Comparison of ENCODE assay signal across 20 cellular contexts in the genomic region with DNA sequence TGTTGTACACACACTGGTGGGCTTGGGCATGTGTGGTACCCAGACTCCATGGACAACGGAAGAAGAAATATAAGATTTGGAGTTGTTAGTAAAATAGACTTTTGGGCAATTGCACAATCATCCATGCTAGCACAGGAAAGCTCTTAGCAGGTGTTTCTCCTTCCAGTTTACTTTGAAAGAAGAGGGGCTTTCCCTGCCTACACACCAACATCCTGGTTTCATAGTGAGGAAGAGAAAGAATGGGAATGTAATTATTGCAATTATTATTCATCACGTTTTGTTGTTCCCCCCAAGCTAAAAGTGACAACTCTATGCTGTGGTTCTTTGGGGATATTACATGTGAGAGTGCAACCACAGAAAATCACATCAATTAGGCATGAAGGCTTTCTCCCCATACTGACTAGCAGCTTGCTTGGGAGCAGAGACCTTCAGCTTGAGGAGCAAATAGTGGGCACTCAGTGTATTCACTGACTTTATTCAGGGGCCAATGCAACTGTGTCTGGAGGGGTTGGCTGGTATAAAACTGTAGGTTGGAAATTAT.
"Had no signal": no experiment of that assay in that cellular context is flagged by ENCODE, and none has a peak within 500 bp of the region (broad histone marks: within the 10 kb centered on the region; RNA-seq: fewer than 3 reads in every experiment).

No MANE protein-coding gene starts in this region.

- DNase-seq: activated CD4-positive, alpha-beta memory T cell treated with anti-CD3 and anti-CD28 coated beads, Interleukin-2, amount 10 ng/mL, durations not matched to agents 7 days and 5 days; activated CD4-positive, alpha-beta T cell treated with anti-CD3 and anti-CD28 coated beads, Interleukin-2, amount 10 ng/mL, durations not matched to agents 24 days and 14 days; activated naive CD8-positive, alpha-beta T cell treated with anti-CD3 and anti-CD28 coated beads for 36 hours; effector memory CD4-positive, alpha-beta T cell; foreskin keratinocyte; left colon; mesenchymal stem cell; nucleus accumbens; right lobe of liver; small intestine; stimulated activated CD4-positive, alpha-beta T cell treated with anti-CD3 and anti-CD28 coated beads, Interleukin-2, amount 100 ng/mL, for 24 hours; stimulated activated naive CD4-positive, alpha-beta T cell; testis; trophoblast cell; uterus had no signal

- H3K4me3 ChIP-seq: breast epithelium, right lobe of liver, testis, uterus had no signal

- H3K4me3 Mint-ChIP-seq: activated CD4-positive, alpha-beta memory T cell treated with anti-CD3 and anti-CD28 coated beads, Interleukin-2, amount 10 ng/mL, durations not matched to agents 7 days and 5 days; activated CD4-positive, alpha-beta T cell treated with anti-CD3 and anti-CD28 coated beads, Interleukin-2, amount 10 ng/mL, durations not matched to agents 24 days and 14 days; activated naive CD8-positive, alpha-beta T cell treated with anti-CD3 and anti-CD28 coated beads for 36 hours; activated T-helper 17 cell treated with anti-CD3 and anti-CD28 coated beads, Interleukin-2, amount 50 U/mL, for 72 hours; central memory CD8-positive, alpha-beta T cell had no signal

- ATAC-seq: activated T-helper 17 cell treated with anti-CD3 and anti-CD28 coated beads, Interleukin-2, amount 50 U/mL, for 72 hours; foreskin keratinocyte; left colon; right lobe of liver had no signal

- H3K9me3 ChIP-seq: breast epithelium, right lobe of liver, testis, uterus had no signal

- H3K27ac ChIP-seq: breast epithelium, foreskin keratinocyte, right lobe of liver, testis, uterus had no signal

- H3K27ac Mint-ChIP-seq: activated CD4-positive, alpha-beta memory T cell treated with anti-CD3 and anti-CD28 coated beads, Interleukin-2, amount 10 ng/mL, durations not matched to agents 7 days and 5 days; activated CD4-positive, alpha-beta T cell treated with anti-CD3 and anti-CD28 coated beads, Interleukin-2, amount 10 ng/mL, durations not matched to agents 24 days and 14 days; activated naive CD8-positive, alpha-beta T cell treated with anti-CD3 and anti-CD28 coated beads for 36 hours; activated T-helper 17 cell treated with anti-CD3 and anti-CD28 coated beads, Interleukin-2, amount 50 U/mL, for 72 hours had no signal

- H3K27me3 ChIP-seq: breast epithelium, foreskin keratinocyte, right lobe of liver, testis, uterus had no signal

- H3K36me3 ChIP-seq: breast epithelium, right lobe of liver, uterus had no signal

- H3K4me1 ChIP-seq: breast epithelium, foreskin keratinocyte, right lobe of liver, testis, uterus had no signal

- FAIRE-seq: colon, keratinocyte, small intestine had no signal

- H3K27me3 Mint-ChIP-seq: activated CD4-positive, alpha-beta memory T cell treated with anti-CD3 and anti-CD28 coated beads, Interleukin-2, amount 10 ng/mL, durations not matched to agents 7 days and 5 days; activated CD4-positive, alpha-beta T cell treated with anti-CD3 and anti-CD28 coated beads, Interleukin-2, amount 10 ng/mL, durations not matched to agents 24 days and 14 days; activated naive CD8-positive, alpha-beta T cell treated with anti-CD3 and anti-CD28 coated beads for 36 hours; activated T-helper 17 cell treated with anti-CD3 and anti-CD28 coated beads, Interleukin-2, amount 50 U/mL, for 72 hours; central memory CD8-positive, alpha-beta T cell had no signal

- H3K9me3 Mint-ChIP-seq: activated CD4-positive, alpha-beta memory T cell treated with anti-CD3 and anti-CD28 coated beads, Interleukin-2, amount 10 ng/mL, durations not matched to agents 7 days and 5 days; activated CD4-positive, alpha-beta T cell treated with anti-CD3 and anti-CD28 coated beads, Interleukin-2, amount 10 ng/mL, durations not matched to agents 24 days and 14 days; activated naive CD8-positive, alpha-beta T cell treated with anti-CD3 and anti-CD28 coated beads for 36 hours; activated T-helper 17 cell treated with anti-CD3 and anti-CD28 coated beads, Interleukin-2, amount 50 U/mL, for 72 hours; central memory CD8-positive, alpha-beta T cell had no signal

- H3K36me3 Mint-ChIP-seq: activated naive CD8-positive, alpha-beta T cell treated with anti-CD3 and anti-CD28 coated beads for 36 hours had no signal

- H3K4me1 Mint-ChIP-seq: activated CD4-positive, alpha-beta T cell treated with anti-CD3 and anti-CD28 coated beads, Interleukin-2, amount 10 ng/mL, durations not matched to agents 24 days and 14 days; central memory CD8-positive, alpha-beta T cell had no signal
